21 cellular contexts compared by ENCODE assay signal in the genomic region with DNA sequence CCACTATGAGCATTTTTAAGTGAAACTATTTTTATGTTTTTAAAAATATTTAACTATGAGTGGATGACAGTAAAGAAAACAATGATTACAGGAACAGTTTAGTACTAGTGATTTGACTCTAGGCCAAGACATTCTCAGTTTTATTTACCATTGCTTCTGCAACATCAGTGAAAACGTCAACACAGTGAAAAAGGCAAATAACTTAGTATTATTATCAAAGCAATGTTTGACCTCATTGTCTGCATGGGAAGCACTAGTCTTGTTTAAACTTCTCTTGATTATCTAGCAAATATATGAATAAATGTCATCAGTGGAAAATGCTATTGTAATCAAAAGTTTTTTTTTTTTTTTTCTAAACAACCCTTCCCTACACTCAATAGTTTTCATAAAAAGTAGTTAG.
"Had no signal": no experiment of that assay in that cellular context is flagged by ENCODE, and none has a peak within 500 bp of the region (broad histone marks: within the 10 kb centered on the region; RNA-seq: fewer than 3 reads in every experiment).

No MANE protein-coding gene starts in this region.

- H3K36me3 ChIP-seq: neural progenitor cell, vagina had no signal

- DNase-seq: activated CD4-positive, alpha-beta memory T cell treated with anti-CD3 and anti-CD28 coated beads for 36 hours; activated CD4-positive, alpha-beta T cell treated with anti-CD3 and anti-CD28 coated beads for 4 hours; activated CD8-positive, alpha-beta memory T cell treated with anti-CD3 and anti-CD28 coated beads, Interleukin-2, amount 10 ng/mL, durations not matched to agents 7 days and 5 days; activated naive CD8-positive, alpha-beta T cell treated with anti-CD3 and anti-CD28 coated beads for 36 hours; body of pancreas; left cardiac atrium; mesenchymal stem cell; mucosa of descending colon; naive thymus-derived CD4-positive, alpha-beta T cell; stimulated activated CD4-positive, alpha-beta T cell treated with anti-CD3 and anti-CD28 coated beads, Interleukin-15, amount 100 ng/mL, for 24 hours; stimulated activated CD4-positive, alpha-beta T cell treated with anti-CD3 and anti-CD28 coated beads, Interleukin-2, amount 100 ng/mL, for 48 hours; trophoblast cell had no signal

- H3K4me1 ChIP-seq: body of pancreas, neural progenitor cell, vagina had no signal

- H3K27me3 Mint-ChIP-seq: activated CD4-positive, alpha-beta memory T cell treated with anti-CD3 and anti-CD28 coated beads for 36 hours; activated CD8-positive, alpha-beta memory T cell treated with anti-CD3 and anti-CD28 coated beads, Interleukin-2, amount 10 ng/mL, durations not matched to agents 7 days and 5 days; activated naive CD8-positive, alpha-beta T cell treated with anti-CD3 and anti-CD28 coated beads for 36 hours; central memory CD8-positive, alpha-beta T cell; naive thymus-derived CD4-positive, alpha-beta T cell; progenitor cell of endocrine pancreas; stimulated activated naive CD8-positive, alpha-beta T cell treated with anti-CD3 and anti-CD28 coated beads, Interleukin-15, Interleukin-2, amounts not matched to agents 100 ng/mL and 50 ng/mL, for 24 hours had no signal

- H3K4me3 ChIP-seq: body of pancreas, coronary artery, mucosa of descending colon, neural progenitor cell, vagina had no signal

- H3K9me3 ChIP-seq: body of pancreas, vagina had no signal

- H3K27ac Mint-ChIP-seq: activated CD4-positive, alpha-beta memory T cell treated with anti-CD3 and anti-CD28 coated beads for 36 hours; activated CD8-positive, alpha-beta memory T cell treated with anti-CD3 and anti-CD28 coated beads, Interleukin-2, amount 10 ng/mL, durations not matched to agents 7 days and 5 days; activated naive CD8-positive, alpha-beta T cell treated with anti-CD3 and anti-CD28 coated beads for 36 hours; naive thymus-derived CD4-positive, alpha-beta T cell; neural progenitor cell; progenitor cell of endocrine pancreas; stimulated activated naive CD8-positive, alpha-beta T cell treated with anti-CD3 and anti-CD28 coated beads, Interleukin-15, Interleukin-2, amounts not matched to agents 100 ng/mL and 50 ng/mL, for 24 hours; T-helper 2 cell treated with Interferon-gamma antibody and Interleukin-4, amounts not matched to agents 5 μg/mL and 100 μg/mL, for 36 hours; WTC11 had no signal

- ATAC-seq: activated CD8-positive, alpha-beta memory T cell treated with anti-CD3 and anti-CD28 coated beads, Interleukin-2, amount 10 ng/mL, durations not matched to agents 7 days and 5 days; body of pancreas; esophagus mucosa; left cardiac atrium; mucosa of descending colon; naive thymus-derived CD4-positive, alpha-beta T cell; WTC11 had no signal

- H3K27me3 ChIP-seq: body of pancreas, neural progenitor cell, vagina had no signal

- H3K9me3 Mint-ChIP-seq: activated CD4-positive, alpha-beta memory T cell treated with anti-CD3 and anti-CD28 coated beads for 36 hours; neural progenitor cell; WTC11 had no signal

- H3K4me3 Mint-ChIP-seq: activated CD4-positive, alpha-beta memory T cell treated with anti-CD3 and anti-CD28 coated beads for 36 hours; activated CD8-positive, alpha-beta memory T cell treated with anti-CD3 and anti-CD28 coated beads, Interleukin-2, amount 10 ng/mL, durations not matched to agents 7 days and 5 days; activated naive CD8-positive, alpha-beta T cell treated with anti-CD3 and anti-CD28 coated beads for 36 hours; central memory CD8-positive, alpha-beta T cell; naive thymus-derived CD4-positive, alpha-beta T cell; neural progenitor cell; stimulated activated naive CD8-positive, alpha-beta T cell treated with anti-CD3 and anti-CD28 coated beads, Interleukin-15, Interleukin-2, amounts not matched to agents 100 ng/mL and 50 ng/mL, for 24 hours; T-helper 2 cell treated with Interferon-gamma antibody and Interleukin-4, amounts not matched to agents 5 μg/mL and 100 μg/mL, for 36 hours; WTC11 had no signal

- H3K4me1 Mint-ChIP-seq: activated CD8-positive, alpha-beta memory T cell treated with anti-CD3 and anti-CD28 coated beads, Interleukin-2, amount 10 ng/mL, durations not matched to agents 7 days and 5 days; activated naive CD8-positive, alpha-beta T cell treated with anti-CD3 and anti-CD28 coated beads for 36 hours; central memory CD8-positive, alpha-beta T cell; naive thymus-derived CD4-positive, alpha-beta T cell; WTC11 had no signal

- H3K27ac ChIP-seq: body of pancreas, coronary artery, neural progenitor cell, vagina had no signal

- H3K36me3 Mint-ChIP-seq: activated CD4-positive, alpha-beta memory T cell treated with anti-CD3 and anti-CD28 coated beads for 36 hours; activated CD8-positive, alpha-beta memory T cell treated with anti-CD3 and anti-CD28 coated beads, Interleukin-2, amount 10 ng/mL, durations not matched to agents 7 days and 5 days; activated naive CD8-positive, alpha-beta T cell treated with anti-CD3 and anti-CD28 coated beads for 36 hours; naive thymus-derived CD4-positive, alpha-beta T cell; neural progenitor cell; WTC11 had no signal
